In the genomic region with DNA sequence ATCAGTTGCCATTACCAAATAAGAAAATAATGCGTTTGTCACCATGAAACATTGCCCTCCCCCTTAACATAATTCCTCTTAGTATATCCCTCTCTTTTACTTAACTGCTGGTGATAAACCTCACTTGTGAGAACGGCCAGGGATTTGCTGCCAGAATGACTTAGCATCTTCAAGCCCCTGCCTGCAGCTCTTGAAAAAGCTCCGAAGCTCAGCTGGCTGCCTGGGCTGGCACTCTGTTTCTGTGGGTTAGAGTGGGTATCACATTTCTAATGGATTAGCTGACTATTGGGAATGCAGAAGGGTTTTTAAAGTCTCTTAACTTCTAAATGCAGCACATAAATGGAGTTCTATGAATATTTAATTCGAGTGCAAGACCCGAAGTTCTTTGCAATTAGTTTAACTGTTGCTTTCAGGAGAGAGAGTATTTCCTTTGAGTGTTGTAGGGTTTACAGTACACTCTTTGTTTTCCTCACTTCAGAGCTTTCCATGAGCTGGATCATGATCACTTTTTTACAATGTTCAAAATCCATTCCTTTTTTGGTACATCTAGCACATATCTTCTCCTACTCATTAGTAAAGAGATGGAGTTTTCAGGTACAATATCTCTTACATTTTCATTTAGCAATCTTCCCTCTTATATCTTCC, we compare ENCODE assay signal across 13 cellular contexts.
A peak's percentile ranks its signal among the peaks of the same experiment; 100 is the strongest.
DNase-seq lines count a peak whose midpoint lies in the region.
"Had no signal": no experiment of that assay in that cellular context is flagged by ENCODE, and none has a peak within 500 bp of the region (broad histone marks: within the 10 kb centered on the region; RNA-seq: fewer than 3 reads in every experiment).

No MANE protein-coding gene starts in this region.

- H3K27me3 ChIP-seq in SJCRH30: no peaks in the 10 kb centered on the region
- H3K27me3 ChIP-seq: upper lobe of left lung had no signal

- DNase-seq in D341Med (ENCODE audit: low spot score) (peak; percentile 54), NCI-H1092 (lab: John Stamatoyannopoulos, UW) (peak; percentile 23), SJCRH30 (peak; percentile 56 to 71), left kidney (ENCODE audit: low read depth, low spot score) (peak; percentile 28), DMS53 (lab: John Stamatoyannopoulos, UW) (no peak), NCI-H146 (lab: John Stamatoyannopoulos, UW) (no peak), GOT3 (lab: John Stamatoyannopoulos, UW) (no peak), AG08395 (ENCODE audit: low spot score) (no peak)
- DNase-seq: aorta, dermis blood vessel endothelial cell, mesenchymal stem cell, NCI-H2081, upper lobe of left lung had no signal

- no peaks in the 10 kb centered on the region for H3K4me1 ChIP-seq in SJCRH30
- H3K4me1 ChIP-seq: upper lobe of left lung had no signal

- H3K27ac ChIP-seq in SJCRH30: no peak overlapping the region
- H3K27ac ChIP-seq: upper lobe of left lung had no signal

- H3K36me3 ChIP-seq in SJCRH30: no peaks in the 10 kb centered on the region
- H3K36me3 ChIP-seq: upper lobe of left lung had no signal

- H3K9me3 ChIP-seq in SJCRH30 (replicated peaks): no peaks in the 10 kb centered on the region
- H3K9me3 ChIP-seq: upper lobe of left lung had no signal

- no peak overlapping the region; the same call in 1 of the 2 replicates for H3K4me3 ChIP-seq in SJCRH30
- H3K4me3 ChIP-seq: upper lobe of left lung had no signal

Comparison
In these comparisons a context has a peak if more than half of its experiments do, and no peak if none do; other contexts are left out.
1. DNase-seq: peak in D341Med (single experiment), NCI-H1092 (single experiment), SJCRH30 (2 of 2) and left kidney (single experiment); none in DMS53 (single experiment), NCI-H146 (single experiment), GOT3 (single experiment) and AG08395 (single experiment).